ENCODE assay signal across 1 cellular context in genomic region chr1:84634536-84635205, GRCh38.
TF ChIP-seq lines count a peak whose summit lies in the region.

No MANE protein-coding gene starts in this region.

TF ChIP-seq in K562, 482 proteins besides CTCF, POLR2A, EP300 and RAD21 (continued from another document):
- TF ChIP-seq TFAP4 (CRISPR knock-in tag; IDR thresholded peaks at IDR 0.05; ENCODE audit: borderline replicate concordance): no peak
- TF ChIP-seq ZNF511 (CRISPR knock-in tag; IDR thresholded peaks at IDR 0.05): no peak
- no peak for TF ChIP-seq ZNF280A (IDR thresholded peaks at IDR 0.05; ENCODE audit: low read depth, partially characterized antibody)
- no peak for TF ChIP-seq ZNF609 (CRISPR knock-in tag; IDR thresholded peaks at IDR 0.05; ENCODE audit: borderline replicate concordance)
- no peak for TF ChIP-seq MCM7 (IDR thresholded peaks at IDR 0.05)
- TF ChIP-seq ZNF316 (IDR thresholded peaks at IDR 0.05): peak; percentile 87
